20 cellular contexts compared by ENCODE assay signal in genomic region chr2:234072454-234072853, GRCh38. TPM values are rescaled to one million over a fixed set of nuclear protein-coding genes. Genes with fewer than 3 reads are reported as not detected.
DNase-seq lines count a peak whose midpoint lies in the region; ATAC-seq and TF ChIP-seq lines count a peak whose summit lies in the region.
"Had no signal": no experiment of that assay in that cellular context is flagged by ENCODE, and none has a peak within 500 bp of the region (broad histone marks: within the 10 kb centered on the region; RNA-seq: fewer than 3 reads in every experiment).

No MANE protein-coding gene starts in this region.

- no peak overlapping the region for H3K9ac ChIP-seq in BLaER1
- H3K9ac ChIP-seq in BLaER1 treated with 17β-estradiol and CSF1 and Interleukin-3, amounts not matched to agents 10 nM and 100 nM: no peak overlapping the region

- peak; percentile 62 for DNase-seq in esophagus muscularis mucosa (ENCODE audit: extremely low spot score)
- DNase-seq in DMS79 treated with DMSO at 0.1 percent for 48 hours (lab: John Stamatoyannopoulos, UW): no peak
- DNase-seq: 8988T; ACHN; BE2C; C1 segment of cervical spinal cord; CD4-positive, alpha-beta memory T cell; CD4-positive, CD25-positive, alpha-beta regulatory T cell; COR-L47; DMS 273 treated with DMSO at 0.1 percent for 48 hours; DMS153; DMS53; DMS79; GF-D8 had no signal

- H3K27me3 ChIP-seq in BLaER1 (no peaks in the 10 kb centered on the region), esophagus muscularis mucosa (no peaks in the 10 kb centered on the region)
- H3K27me3 ChIP-seq in BLaER1 treated with 17β-estradiol and CSF1 and Interleukin-3, amounts not matched to agents 10 nM and 100 nM: 0 out of 22 replicates have a peak, but pooled peaks cover 0 to 5% (median 0%) of the 10 kb centered on the region in 11 experiments
- H3K27me3 ChIP-seq: BE2C had no signal

- no peak for TF ChIP-seq CTCF in esophagus muscularis mucosa (IDR thresholded peaks at IDR 0.05)

- H3K4me2 ChIP-seq in BLaER1: peak overlapping the region; percentile 67
- H3K4me2 ChIP-seq in BLaER1 treated with 17β-estradiol and CSF1 and Interleukin-3, amounts not matched to agents 10 nM and 100 nM: peak overlapping the region in 6 of 11 experiments; percentile 2 to 67 (median 44); a peak in 8 of 22 replicates

- H3K36me3 ChIP-seq in BLaER1: no peaks in the 10 kb centered on the region
- 0 out of 22 replicates have a peak, but pooled peaks cover 0 to 13% (median 0%) of the 10 kb centered on the region in 11 experiments for H3K36me3 ChIP-seq in BLaER1 treated with 17β-estradiol and CSF1 and Interleukin-3, amounts not matched to agents 10 nM and 100 nM
- H3K36me3 ChIP-seq in esophagus muscularis mucosa: no peaks in the 10 kb centered on the region
- H3K36me3 ChIP-seq: BE2C had no signal

- no peaks in the 10 kb centered on the region for H4K20me1 ChIP-seq in BLaER1
- no peaks in the 10 kb centered on the region for H4K20me1 ChIP-seq in BLaER1 treated with 17β-estradiol and CSF1 and Interleukin-3, amounts not matched to agents 10 nM and 100 nM

- H3K27ac ChIP-seq in BLaER1 (no peak overlapping the region), esophagus muscularis mucosa (replicated peaks in 1 of 4) (no peak overlapping the region)
- no peak overlapping the region for H3K27ac ChIP-seq in BLaER1 treated with 17β-estradiol and CSF1 and Interleukin-3, amounts not matched to agents 10 nM and 100 nM

- intact Hi-C loops in esophagus muscularis mucosa (cut with DNase I): no loop called here

- 92% methylated on average over 4 of the region's 4 CpGs for WGBS in esophagus muscularis mucosa

- ATAC-seq in HG02981 (IDR thresholded peaks at IDR 0.05; ENCODE audit: unreplicated experiment) (no peak), HG02759 (IDR thresholded peaks at IDR 0.05; ENCODE audit: unreplicated experiment) (no peak)

- H3K4me1 ChIP-seq in BLaER1 (peaks cover 76% of the 10 kb centered on the region), esophagus muscularis mucosa (no peaks in the 10 kb centered on the region)
- H3K4me1 ChIP-seq in BLaER1 treated with 17β-estradiol and CSF1 and Interleukin-3, amounts not matched to agents 10 nM and 100 nM: peaks cover 13 to 78% (median 51%) of the 10 kb centered on the region in 10 experiments; a peak in 18 of 20 replicates
- H3K4me1 ChIP-seq: BE2C had no signal

- no peak overlapping the region for H3K4me3 ChIP-seq in BLaER1
- no peak overlapping the region for H3K4me3 ChIP-seq in BLaER1 treated with 17β-estradiol and CSF1 and Interleukin-3, amounts not matched to agents 10 nM and 100 nM
- no peak overlapping the region for H3K4me3 ChIP-seq in esophagus muscularis mucosa

- no peak for TF ChIP-seq EP300 in esophagus muscularis mucosa (IDR thresholded peaks at IDR 0.05)

- TF ChIP-seq POLR2A in esophagus muscularis mucosa (IDR thresholded peaks at IDR 0.05; ENCODE audit: low read depth): no peak

- H3K9me3 ChIP-seq in BLaER1 (peaks cover 27% of the 10 kb centered on the region), esophagus muscularis mucosa (peaks cover 0 to 9% (median 4%) of the 10 kb centered on the region in 4 donors)
- peaks cover 19 to 45% (median 29%) of the 10 kb centered on the region in 11 experiments for H3K9me3 ChIP-seq in BLaER1 treated with 17β-estradiol and CSF1 and Interleukin-3, amounts not matched to agents 10 nM and 100 nM (replicated peaks in 1 of 11)
- H3K9me3 ChIP-seq: BE2C had no signal

RNA-seq across cellular contexts. Expression of gene SPP2, which starts 22.0 kb away (rescaled TPM):
- not detected for total RNA-seq in esophagus muscularis mucosa
- total RNA-seq: A673; CD4-positive, alpha-beta memory T cell; CD4-positive, CD25-positive, alpha-beta regulatory T cell; CD8-positive, alpha-beta memory T cell had no signal
